Comparison of ENCODE assay signal across 14 cellular contexts in the genomic region with DNA sequence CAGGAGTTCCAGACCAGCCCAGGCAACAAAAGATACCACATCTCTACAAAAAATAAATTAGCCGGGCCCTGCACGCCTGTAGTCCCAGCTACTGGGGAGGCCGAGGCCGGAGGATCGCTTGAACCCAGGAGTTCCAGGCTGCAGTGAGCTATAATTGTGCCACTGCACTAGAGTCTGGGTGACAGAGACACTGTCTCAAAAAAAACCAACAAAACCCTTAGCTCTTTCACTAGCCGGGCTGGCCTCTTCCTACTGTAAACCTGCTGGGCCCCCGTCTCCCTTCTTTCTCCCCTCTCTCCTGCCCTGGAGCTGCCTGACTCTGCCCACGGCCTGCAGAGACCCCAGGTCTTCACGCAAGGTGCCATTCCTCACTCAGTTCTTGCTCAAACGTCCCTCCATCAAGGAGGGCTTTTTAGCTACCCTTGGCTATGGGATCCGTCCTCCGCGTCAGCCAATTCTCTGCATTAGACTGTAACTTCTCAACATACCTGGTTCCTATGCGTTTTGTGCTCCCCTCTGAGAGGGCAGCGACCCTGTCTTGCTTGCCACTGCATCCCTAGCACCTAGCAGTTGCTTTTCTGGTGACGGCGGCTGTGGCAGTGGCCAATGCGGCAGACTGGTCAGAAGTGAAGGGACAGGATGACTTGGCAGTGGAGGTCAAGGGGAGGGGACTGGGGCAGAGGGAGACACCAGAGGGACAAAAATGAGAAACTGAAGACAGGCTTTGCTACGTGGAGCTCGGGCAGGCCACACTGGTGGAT. TPM values are rescaled to one million over a fixed set of nuclear protein-coding genes. Genes with fewer than 3 reads are reported as not detected.
DNase-seq lines count a peak whose midpoint lies in the region; ATAC-seq, FAIRE-seq and TF ChIP-seq lines count a peak whose summit lies in the region.
"Had no signal": no experiment of that assay in that cellular context is flagged by ENCODE, and none has a peak within 500 bp of the region (broad histone marks: within the 10 kb centered on the region; RNA-seq: fewer than 3 reads in every experiment).

No MANE protein-coding gene starts in this region.

- no peaks in the 10 kb centered on the region for H3K9me3 Mint-ChIP-seq in stimulated activated naive CD8-positive, alpha-beta T cell treated with anti-CD3 and anti-CD28 coated beads, Interleukin-15, Interleukin-2, amounts not matched to agents 100 ng/mL and 50 ng/mL, for 24 hours
- no peaks in the 10 kb centered on the region for H3K9me3 Mint-ChIP-seq in activated CD8-positive, alpha-beta T cell treated with anti-CD3 and anti-CD28 coated beads, Interleukin-2, amount 10 ng/mL, durations not matched to agents 7 days and 5 days (ENCODE audit: insufficient read depth)
- H3K9me3 Mint-ChIP-seq in CD14-positive monocyte, result peaks cover 0 to 18% (median 8%) of the 10 kb centered on the region in 7 donors

- 64% methylated on average over 15 of the region's 20 CpGs for WGBS in HepG2 (ENCODE audit: low lambda C conversion rate)

- H3K27me3 ChIP-seq in HepG2 (ENCODE audit: control insufficient read depth in 1 of 2, insufficient read depth in 2 of 2, low read length in 2 of 2), result peaks cover 6 to 49% of the 10 kb centered on the region in 2 experiments

- H3K27ac Mint-ChIP-seq in stimulated activated naive CD8-positive, alpha-beta T cell treated with anti-CD3 and anti-CD28 coated beads, Interleukin-15, Interleukin-2, amounts not matched to agents 100 ng/mL and 50 ng/mL, for 24 hours, result no peak overlapping the region
- H3K27ac Mint-ChIP-seq in activated CD8-positive, alpha-beta T cell treated with anti-CD3 and anti-CD28 coated beads, Interleukin-2, amount 10 ng/mL, durations not matched to agents 7 days and 5 days, result no peak overlapping the region
- peak overlapping the region in 1 of 7 donors; percentile 8 for H3K27ac Mint-ChIP-seq in CD14-positive monocyte

- no peaks in the 10 kb centered on the region for H3K79me2 ChIP-seq in HepG2 (ENCODE audit: insufficient read depth, low read length)

- in situ Hi-C loops in HepG2 (cut with HindIII; ENCODE audit: extremely low pct_ligation_motif_present, low pct_unique_long_range_greater_than_20kb), result no loop called here

- TF ChIP-seq EP300 in HepG2 (IDR thresholded peaks at IDR 0.05; ENCODE audit: low read depth in 2 of 2, low read length in 2 of 2) (no peak), HepG2 (CRISPR knock-in tag; IDR thresholded peaks at IDR 0.05; ENCODE audit: borderline replicate concordance) (no peak)

- no TSS peak for BruUV-seq in HepG2 (replicated peaks; lab: Mats Ljungman, UMichigan)

- no peak for FAIRE-seq in HepG2 (lab: Jason Lieb, UNC)

- POLR2A ChIA-PET in activated CD8-positive, alpha-beta T cell treated with anti-CD3 and anti-CD28 coated beads, Interleukin-2, amount 10 ng/mL, durations not matched to agents 7 days and 5 days (lab: Charles Lee), result interaction anchor here (0.6 kb wide), 1 partner anchor 414 kb away, joined by 5 read pairs; no protein-coding TSS in a partner anchor
- POLR2A ChIA-PET in HepG2 (lab: Yijun Ruan, JAX), result no interaction called here

- H4K20me1 ChIP-seq in HepG2 (ENCODE audit: insufficient read depth, low read length), result 0 out of 2 replicates have a peak, but pooled peaks cover 2% of the 10 kb centered on the region

- DNase-seq in stimulated activated naive CD8-positive, alpha-beta T cell treated with anti-CD3 and anti-CD28 coated beads, Interleukin-15, Interleukin-2, amounts not matched to agents 100 U/mL and 50 U/mL, for 24 hours, result no peak
- DNase-seq in activated CD8-positive, alpha-beta T cell treated with anti-CD3 and anti-CD28 coated beads, Interleukin-2, amount 10 ng/mL, durations not matched to agents 7 days and 5 days, result no peak
- DNase-seq in HepG2 (ENCODE audit: low spot score) (no peak), NCI-H2081 (lab: John Stamatoyannopoulos, UW) (no peak), left cardiac atrium (no peak), CD14-positive monocyte (ENCODE audit: low spot score) (no peak)
- DNase-seq: Kasumi-1 had no signal

- no peak overlapping the region for H3K4me3 ChIP-seq in HepG2 (replicated peaks in 1 of 3; ENCODE audit: insufficient read depth in 1 of 3, low read depth in 2 of 3, low read length in 3 of 3)

- H3K4me2 ChIP-seq in HepG2 (ENCODE audit: low read depth, low read length), result no peak overlapping the region

- H3K4me1 ChIP-seq in HepG2 (ENCODE audit: insufficient read depth, low read length), result peaks cover 23% of the 10 kb centered on the region

- H3K27ac ChIP-seq in HepG2 (ENCODE audit: extremely low read length, insufficient read depth, low read length), result no peak overlapping the region
- H3K27ac ChIP-seq: SK-N-MC had no signal

- ATAC-seq in stimulated activated naive CD8-positive, alpha-beta T cell treated with anti-CD3 and anti-CD28 coated beads, Interleukin-15, Interleukin-2, amounts not matched to agents 100 U/mL and 50 U/mL, for 24 hours, result no peak
- ATAC-seq in activated CD8-positive, alpha-beta T cell treated with anti-CD3 and anti-CD28 coated beads, Interleukin-2, amount 10 ng/mL, durations not matched to agents 7 days and 5 days, result no peak
- ATAC-seq in HepG2 (peak; percentile 4; the same call in 2 of the 3 replicates), left cardiac atrium (no peak), GM19455 (IDR thresholded peaks at IDR 0.05; ENCODE audit: unreplicated experiment) (no peak)

- H3K27me3 Mint-ChIP-seq in stimulated activated naive CD8-positive, alpha-beta T cell treated with anti-CD3 and anti-CD28 coated beads, Interleukin-15, Interleukin-2, amounts not matched to agents 100 ng/mL and 50 ng/mL, for 24 hours, result peaks cover 24% of the 10 kb centered on the region
- H3K27me3 Mint-ChIP-seq in activated CD8-positive, alpha-beta T cell treated with anti-CD3 and anti-CD28 coated beads, Interleukin-2, amount 10 ng/mL, durations not matched to agents 7 days and 5 days (ENCODE audit: low read depth), result peaks cover 22% of the 10 kb centered on the region
- H3K27me3 Mint-ChIP-seq in CD14-positive monocyte (ENCODE audit: low read depth in 3 of 3), result peaks cover 40 to 58% (median 48%) of the 10 kb centered on the region in 3 donors

- no peak for TF ChIP-seq RAD21 in HepG2 (CRISPR knock-in tag; IDR thresholded peaks at IDR 0.05)

- H3K9me3 ChIP-seq in HepG2 (ENCODE audit: low read length), result no peaks in the 10 kb centered on the region

- no peak overlapping the region for H3K9ac ChIP-seq in HepG2 (ENCODE audit: insufficient read depth, low read depth, low read length)

- TF ChIP-seq POLR2A in HepG2 (IDR thresholded peaks at IDR 0.05; ENCODE audit: insufficient read depth in 1 of 2, low read depth in 2 of 2, low read length in 2 of 2), result no peak

- TF ChIP-seq CTCF in HepG2 (CRISPR knock-in tag; IDR thresholded peaks at IDR 0.05) (no peak), CD14-positive monocyte (IDR thresholded peaks at IDR 0.05) (no peak)

- peaks cover 6 to 19% of the 10 kb centered on the region in 2 experiments for H3K36me3 ChIP-seq in HepG2 (replicated peaks in 1 of 2; ENCODE audit: control insufficient read depth in 1 of 2, insufficient read depth in 2 of 2, low read length in 2 of 2)

- intact Hi-C loops in HepG2 (cut with micrococcal nuclease; ENCODE audit: unreplicated experiment), result no loop called here
- intact Hi-C loops in left cardiac atrium (cut with DNase I), result no loop called here
- intact Hi-C loops in CD14-positive monocyte (cut with micrococcal nuclease), result no loop called here

- H3K4me1 Mint-ChIP-seq in stimulated activated naive CD8-positive, alpha-beta T cell treated with anti-CD3 and anti-CD28 coated beads, Interleukin-15, Interleukin-2, amounts not matched to agents 100 ng/mL and 50 ng/mL, for 24 hours (ENCODE audit: low read depth), result peaks cover 13% of the 10 kb centered on the region
- peaks cover 15% of the 10 kb centered on the region for H3K4me1 Mint-ChIP-seq in activated CD8-positive, alpha-beta T cell treated with anti-CD3 and anti-CD28 coated beads, Interleukin-2, amount 10 ng/mL, durations not matched to agents 7 days and 5 days (ENCODE audit: low read depth)
- peaks cover 18% of the 10 kb centered on the region for H3K4me1 Mint-ChIP-seq in CD14-positive monocyte

- peaks cover 21% of the 10 kb centered on the region for H3K36me3 Mint-ChIP-seq in stimulated activated naive CD8-positive, alpha-beta T cell treated with anti-CD3 and anti-CD28 coated beads, Interleukin-15, Interleukin-2, amounts not matched to agents 100 ng/mL and 50 ng/mL, for 24 hours (ENCODE audit: low read depth)
- H3K36me3 Mint-ChIP-seq in activated CD8-positive, alpha-beta T cell treated with anti-CD3 and anti-CD28 coated beads, Interleukin-2, amount 10 ng/mL, durations not matched to agents 7 days and 5 days (ENCODE audit: low read depth), result peaks cover 17% of the 10 kb centered on the region
- peaks cover 29 to 36% of the 10 kb centered on the region in 2 donors for H3K36me3 Mint-ChIP-seq in CD14-positive monocyte

- no peak overlapping the region for H2AFZ ChIP-seq in HepG2 (ENCODE audit: low read length)

- CTCF ChIA-PET in activated CD8-positive, alpha-beta T cell treated with anti-CD3 and anti-CD28 coated beads, Interleukin-2, amount 10 ng/mL, durations not matched to agents 7 days and 5 days (lab: Charles Lee), result no interaction called here
- CTCF ChIA-PET in HepG2 (lab: Yijun Ruan, JAX; ENCODE audit: low intra/inter-chr PET ratio, low total read pairs), result no interaction called here

- H3K4me3 Mint-ChIP-seq in stimulated activated naive CD8-positive, alpha-beta T cell treated with anti-CD3 and anti-CD28 coated beads, Interleukin-15, Interleukin-2, amounts not matched to agents 100 ng/mL and 50 ng/mL, for 24 hours, result peak overlapping the region; percentile 55
- H3K4me3 Mint-ChIP-seq in activated CD8-positive, alpha-beta T cell treated with anti-CD3 and anti-CD28 coated beads, Interleukin-2, amount 10 ng/mL, durations not matched to agents 7 days and 5 days, result peak overlapping the region; percentile 59
- peak overlapping the region in 1 of 2 donors; percentile 83 for H3K4me3 Mint-ChIP-seq in CD14-positive monocyte

RNA-seq across cellular contexts. Expression of a gene that starts 1.5 kb away (rescaled TPM):
- total RNA-seq in activated CD8-positive, alpha-beta T cell treated with anti-CD3 and anti-CD28 coated beads, Interleukin-2, amount 10 ng/mL, durations not matched to agents 7 days and 5 days, result 1 to 10 TPM in 1 of 2 experiments, under 1 TPM in 1; 0.90 to 1.4 TPM
- total RNA-seq in HepG2 (2016; rRNA removed; fragmentation: Illumina TruSeq; extraction: Trizol) (0.04 TPM in 1 of 2 replicates, not detected in the other), left cardiac atrium (not detected)
- not detected in 2 replicates for total RNA-seq in HepG2 (2016; cell fraction: cytosol; rRNA removed; fragmentation: Illumina TruSeq; extraction: Trizol; ENCODE audit: low read depth)
- not detected in 2 replicates for total RNA-seq in HepG2 (2016; cell fraction: insoluble cytoplasmic fraction; rRNA removed; fragmentation: Illumina TruSeq; extraction: Trizol)
- not detected in 2 replicates for total RNA-seq in HepG2 (2016; cell fraction: membrane; rRNA removed; fragmentation: Illumina TruSeq; extraction: Trizol)
- total RNA-seq in HepG2 (2016; cell fraction: nucleus; rRNA removed; fragmentation: Illumina TruSeq; extraction: Trizol), result not detected in 2 replicates
- polyA plus RNA-seq in HepG2 (2011; rRNA removed) (0.21 and 0.57 TPM in 2 replicates), CD14-positive monocyte (not detected)
- 0.10 and 0.27 TPM in 2 replicates for polyA plus RNA-seq in HepG2 (2011; cell fraction: cytosol; rRNA removed)
- polyA plus RNA-seq in HepG2 (2011; cell fraction: nucleus; rRNA removed), result 0.32 and 0.38 TPM in 2 replicates
- polyA plus RNA-seq in HepG2 (2012), result 0.23 and 0.41 TPM in 2 replicates
- polyA plus RNA-seq in HepG2 (2016; cell fraction: cytosol; fragmentation: Illumina TruSeq; extraction: Trizol; ENCODE audit: low read depth), result not detected in 2 replicates
- polyA plus RNA-seq in HepG2 (2016; cell fraction: insoluble cytoplasmic fraction; fragmentation: Illumina TruSeq; extraction: Trizol; ENCODE audit: low read depth), result not detected in 2 replicates
- polyA plus RNA-seq in HepG2 (2016; cell fraction: membrane; fragmentation: Illumina TruSeq; extraction: Trizol; ENCODE audit: low read depth), result not detected in 2 replicates
- not detected in 2 replicates for polyA plus RNA-seq in HepG2 (2016; cell fraction: nucleus; fragmentation: Illumina TruSeq; extraction: Trizol; ENCODE audit: insufficient read depth, low read depth)
- polyA minus RNA-seq in HepG2 (2011; rRNA and poly(A)+ RNA removed; ENCODE audit: low replicate concordance), result 0.14 and 1.1 TPM in 2 replicates
- polyA minus RNA-seq in HepG2 (2011; cell fraction: cytosol; rRNA and poly(A)+ RNA removed), result not detected in 2 replicates
- polyA minus RNA-seq in HepG2 (2011; cell fraction: nucleus; rRNA and poly(A)+ RNA removed), result 0.52 TPM in 1 of 2 replicates, not detected in the other

RNA-seq across cellular contexts. Expression of a gene that starts 20.8 kb away (rescaled TPM):
- 10 to 100 TPM; 43.5 to 47.1 TPM for total RNA-seq in activated CD8-positive, alpha-beta T cell treated with anti-CD3 and anti-CD28 coated beads, Interleukin-2, amount 10 ng/mL, durations not matched to agents 7 days and 5 days
- total RNA-seq in HepG2 (2016; rRNA removed; fragmentation: Illumina TruSeq; extraction: Trizol) (70.9 and 82.4 TPM in 2 replicates), left cardiac atrium (10 to 100 TPM; 24.5 to 31.6 TPM)
- 20.0 and 22.9 TPM in 2 replicates for total RNA-seq in HepG2 (2016; cell fraction: cytosol; rRNA removed; fragmentation: Illumina TruSeq; extraction: Trizol; ENCODE audit: low read depth)
- 69.5 and 88.5 TPM in 2 replicates for total RNA-seq in HepG2 (2016; cell fraction: insoluble cytoplasmic fraction; rRNA removed; fragmentation: Illumina TruSeq; extraction: Trizol)
- 38.1 and 41.9 TPM in 2 replicates for total RNA-seq in HepG2 (2016; cell fraction: membrane; rRNA removed; fragmentation: Illumina TruSeq; extraction: Trizol)
- total RNA-seq in HepG2 (2016; cell fraction: nucleus; rRNA removed; fragmentation: Illumina TruSeq; extraction: Trizol), result 32.8 and 33.7 TPM in 2 replicates
- polyA plus RNA-seq in HepG2 (2011; rRNA removed) (19.4 and 20.7 TPM in 2 replicates), CD14-positive monocyte (10 to 100 TPM; 51.3 to 55.9 TPM)
- polyA plus RNA-seq in HepG2 (2011; cell fraction: cytosol; rRNA removed), result 28.6 and 29.8 TPM in 2 replicates
- polyA plus RNA-seq in HepG2 (2011; cell fraction: nucleus; rRNA removed), result 20.6 and 25.2 TPM in 2 replicates
- 30.0 and 42.8 TPM in 2 replicates for polyA plus RNA-seq in HepG2 (2012)
- 14.9 and 15.9 TPM in 2 replicates for polyA plus RNA-seq in HepG2 (2016; cell fraction: cytosol; fragmentation: Illumina TruSeq; extraction: Trizol; ENCODE audit: low read depth)
- polyA plus RNA-seq in HepG2 (2016; cell fraction: insoluble cytoplasmic fraction; fragmentation: Illumina TruSeq; extraction: Trizol; ENCODE audit: low read depth), result 79.4 and 80.8 TPM in 2 replicates
- polyA plus RNA-seq in HepG2 (2016; cell fraction: membrane; fragmentation: Illumina TruSeq; extraction: Trizol; ENCODE audit: low read depth), result 26.6 and 28.0 TPM in 2 replicates
- polyA plus RNA-seq in HepG2 (2016; cell fraction: nucleus; fragmentation: Illumina TruSeq; extraction: Trizol; ENCODE audit: insufficient read depth, low read depth), result 44.1 and 48.9 TPM in 2 replicates
- polyA minus RNA-seq in HepG2 (2011; rRNA and poly(A)+ RNA removed; ENCODE audit: low replicate concordance), result 24.3 and 31.1 TPM in 2 replicates
- polyA minus RNA-seq in HepG2 (2011; cell fraction: cytosol; rRNA and poly(A)+ RNA removed), result 17.2 and 17.3 TPM in 2 replicates
- polyA minus RNA-seq in HepG2 (2011; cell fraction: nucleus; rRNA and poly(A)+ RNA removed), result 32.8 and 37.0 TPM in 2 replicates

RNA-seq across cellular contexts. Expression of a gene that starts 22.1 kb away (rescaled TPM):
- total RNA-seq in activated CD8-positive, alpha-beta T cell treated with anti-CD3 and anti-CD28 coated beads, Interleukin-2, amount 10 ng/mL, durations not matched to agents 7 days and 5 days, result not detected
- total RNA-seq in HepG2 (2016; rRNA removed; fragmentation: Illumina TruSeq; extraction: Trizol), result not detected in 2 replicates
- total RNA-seq in HepG2 (2016; cell fraction: cytosol; rRNA removed; fragmentation: Illumina TruSeq; extraction: Trizol; ENCODE audit: low read depth), result not detected in 2 replicates
- total RNA-seq in HepG2 (2016; cell fraction: insoluble cytoplasmic fraction; rRNA removed; fragmentation: Illumina TruSeq; extraction: Trizol), result not detected in 2 replicates
- not detected in 2 replicates for total RNA-seq in HepG2 (2016; cell fraction: membrane; rRNA removed; fragmentation: Illumina TruSeq; extraction: Trizol)
- not detected in 2 replicates for total RNA-seq in HepG2 (2016; cell fraction: nucleus; rRNA removed; fragmentation: Illumina TruSeq; extraction: Trizol)
- not detected in 2 replicates for polyA plus RNA-seq in HepG2 (2011; rRNA removed)
- polyA plus RNA-seq in HepG2 (2011; cell fraction: cytosol; rRNA removed), result not detected in 2 replicates
- not detected in 2 replicates for polyA plus RNA-seq in HepG2 (2011; cell fraction: nucleus; rRNA removed)
- not detected in 2 replicates for polyA plus RNA-seq in HepG2 (2012)
- polyA plus RNA-seq in HepG2 (2016; cell fraction: cytosol; fragmentation: Illumina TruSeq; extraction: Trizol; ENCODE audit: low read depth), result not detected in 2 replicates
- not detected in 2 replicates for polyA plus RNA-seq in HepG2 (2016; cell fraction: insoluble cytoplasmic fraction; fragmentation: Illumina TruSeq; extraction: Trizol; ENCODE audit: low read depth)
- not detected in 2 replicates for polyA plus RNA-seq in HepG2 (2016; cell fraction: membrane; fragmentation: Illumina TruSeq; extraction: Trizol; ENCODE audit: low read depth)
- polyA plus RNA-seq in HepG2 (2016; cell fraction: nucleus; fragmentation: Illumina TruSeq; extraction: Trizol; ENCODE audit: insufficient read depth, low read depth), result 0.68 TPM in 1 of 2 replicates, not detected in the other
- not detected in 2 replicates for polyA minus RNA-seq in HepG2 (2011; rRNA and poly(A)+ RNA removed; ENCODE audit: low replicate concordance)
- not detected in 2 replicates for polyA minus RNA-seq in HepG2 (2011; cell fraction: cytosol; rRNA and poly(A)+ RNA removed)
- not detected in 2 replicates for polyA minus RNA-seq in HepG2 (2011; cell fraction: nucleus; rRNA and poly(A)+ RNA removed)
- under 1 TPM; 0.68 to 0.71 TPM for total RNA-seq in left cardiac atrium
- not detected for polyA plus RNA-seq in CD14-positive monocyte
- total RNA-seq: epithelial cell of proximal tubule, NCI-H460, urinary bladder had no signal

RNA-seq across cellular contexts. Expression of a gene that starts 31.0 kb away (rescaled TPM):
- total RNA-seq in activated CD8-positive, alpha-beta T cell treated with anti-CD3 and anti-CD28 coated beads, Interleukin-2, amount 10 ng/mL, durations not matched to agents 7 days and 5 days, result not detected
- total RNA-seq in HepG2 (2016; rRNA removed; fragmentation: Illumina TruSeq; extraction: Trizol) (not detected in 2 replicates), left cardiac atrium (not detected)
- not detected in 2 replicates for total RNA-seq in HepG2 (2016; cell fraction: cytosol; rRNA removed; fragmentation: Illumina TruSeq; extraction: Trizol; ENCODE audit: low read depth)
- not detected in 2 replicates for total RNA-seq in HepG2 (2016; cell fraction: insoluble cytoplasmic fraction; rRNA removed; fragmentation: Illumina TruSeq; extraction: Trizol)
- not detected in 2 replicates for total RNA-seq in HepG2 (2016; cell fraction: membrane; rRNA removed; fragmentation: Illumina TruSeq; extraction: Trizol)
- not detected in 2 replicates for total RNA-seq in HepG2 (2016; cell fraction: nucleus; rRNA removed; fragmentation: Illumina TruSeq; extraction: Trizol)
- polyA plus RNA-seq in HepG2 (2011; rRNA removed) (not detected in 2 replicates), CD14-positive monocyte (not detected)
- polyA plus RNA-seq in HepG2 (2011; cell fraction: cytosol; rRNA removed), result not detected in 2 replicates
- not detected in 2 replicates for polyA plus RNA-seq in HepG2 (2011; cell fraction: nucleus; rRNA removed)
- polyA plus RNA-seq in HepG2 (2012), result not detected in 2 replicates
- polyA plus RNA-seq in HepG2 (2016; cell fraction: cytosol; fragmentation: Illumina TruSeq; extraction: Trizol; ENCODE audit: low read depth), result not detected in 2 replicates
- not detected in 2 replicates for polyA plus RNA-seq in HepG2 (2016; cell fraction: insoluble cytoplasmic fraction; fragmentation: Illumina TruSeq; extraction: Trizol; ENCODE audit: low read depth)
- not detected in 2 replicates for polyA plus RNA-seq in HepG2 (2016; cell fraction: membrane; fragmentation: Illumina TruSeq; extraction: Trizol; ENCODE audit: low read depth)
- not detected in 2 replicates for polyA plus RNA-seq in HepG2 (2016; cell fraction: nucleus; fragmentation: Illumina TruSeq; extraction: Trizol; ENCODE audit: insufficient read depth, low read depth)
- polyA minus RNA-seq in HepG2 (2011; rRNA and poly(A)+ RNA removed; ENCODE audit: low replicate concordance), result not detected in 2 replicates
- not detected in 2 replicates for polyA minus RNA-seq in HepG2 (2011; cell fraction: cytosol; rRNA and poly(A)+ RNA removed)
- polyA minus RNA-seq in HepG2 (2011; cell fraction: nucleus; rRNA and poly(A)+ RNA removed), result not detected in 2 replicates
- total RNA-seq: epithelial cell of proximal tubule, mucosa of gallbladder, NCI-H460, urinary bladder had no signal
- polyA plus RNA-seq: urinary bladder had no signal
